Comparison of ENCODE assay signal across 28 cellular contexts in the genomic region with DNA sequence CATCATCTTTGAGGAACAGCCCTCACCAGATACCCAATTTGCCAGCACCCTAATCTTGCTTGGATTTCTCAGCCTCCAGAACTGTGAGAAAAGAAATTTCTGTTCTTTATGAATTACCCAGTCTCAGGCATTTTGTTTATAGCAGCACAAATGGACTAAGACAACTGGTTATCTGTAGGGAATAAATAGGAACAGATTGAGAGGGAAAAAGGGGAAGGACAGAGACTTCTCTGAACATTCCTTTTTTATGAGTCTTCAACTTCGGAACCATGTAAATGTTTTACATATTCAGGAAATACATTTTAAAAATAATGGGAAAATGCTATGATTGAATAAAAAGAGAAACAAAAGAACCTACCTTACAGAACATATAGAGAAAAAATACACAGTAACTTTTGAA. TPM values are rescaled to one million over a fixed set of nuclear protein-coding genes. Genes with fewer than 3 reads are reported as not detected.
DNase-seq lines count a peak whose midpoint lies in the region; TF ChIP-seq lines count a peak whose summit lies in the region.
"Had no signal": no experiment of that assay in that cellular context is flagged by ENCODE, and none has a peak within 500 bp of the region (broad histone marks: within the 10 kb centered on the region; RNA-seq: fewer than 3 reads in every experiment).

No MANE protein-coding gene starts in this region.

- H3K9me3 Mint-ChIP-seq in osteocyte (ENCODE audit: unreplicated experiment), result no peaks in the 10 kb centered on the region
- H3K9me3 Mint-ChIP-seq: activated CD8-positive, alpha-beta T cell treated with anti-CD3 and anti-CD28 coated beads for 36 hours; CD4-positive, CD25-positive, alpha-beta regulatory T cell; GM23338; nephron had no signal

- H3K36me3 ChIP-seq in SJSA1, result peaks cover 4% of the 10 kb centered on the region; the same call in 1 of the 2 replicates
- H3K36me3 ChIP-seq: heart right ventricle, ovary had no signal

- no peak overlapping the region for H3K4me3 ChIP-seq in SJSA1
- H3K4me3 ChIP-seq: GM23338, heart right ventricle, lung, ovary had no signal

- peaks cover 3% of the 10 kb centered on the region for H3K36me3 Mint-ChIP-seq in osteocyte (ENCODE audit: unreplicated experiment)

- H3K4me1 Mint-ChIP-seq in osteocyte (ENCODE audit: unreplicated experiment), result peaks cover 19% of the 10 kb centered on the region

- peak overlapping the region; percentile 31 for H3K27ac Mint-ChIP-seq in osteocyte (ENCODE audit: unreplicated experiment)
- H3K27ac Mint-ChIP-seq: activated CD8-positive, alpha-beta T cell treated with anti-CD3 and anti-CD28 coated beads for 36 hours; activated naive CD8-positive, alpha-beta T cell treated with anti-CD3 and anti-CD28 coated beads for 36 hours; GM23338; nephron had no signal

- H3K27ac ChIP-seq in SJSA1, result 0 out of 2 replicates have a peak overlapping the region, but pooled peaks have one; percentile 5
- H3K27ac ChIP-seq: heart right ventricle, ovary had no signal

- H3K4me1 ChIP-seq in SJSA1 (replicated peaks), result peaks cover 8% of the 10 kb centered on the region

- H3K9me3 ChIP-seq in SJSA1 (replicated peaks), result no peaks in the 10 kb centered on the region
- H3K9me3 ChIP-seq: ovary had no signal

- no peak overlapping the region for H3K4me3 Mint-ChIP-seq in osteocyte (ENCODE audit: unreplicated experiment)
- H3K4me3 Mint-ChIP-seq: activated CD8-positive, alpha-beta T cell treated with anti-CD3 and anti-CD28 coated beads for 36 hours; activated naive CD8-positive, alpha-beta T cell treated with anti-CD3 and anti-CD28 coated beads for 36 hours; CD4-positive, CD25-positive, alpha-beta regulatory T cell; GM23338; nephron had no signal

- no peak for TF ChIP-seq CTCF in osteocyte (IDR thresholded peaks at IDR 0.05)

- DNase-seq in EH (ENCODE audit: low read depth), result peak; percentile 85
- DNase-seq in SJSA1 (ENCODE audit: low read depth in 1 of 2, low spot score in 2 of 2), result no peak
- peak; percentile 51 for DNase-seq in fibroblast of gingiva (ENCODE audit: low read depth)
- no peak for DNase-seq in osteocyte (ENCODE audit: extremely low spot score, unreplicated experiment)
- DNase-seq in NCI-H2081 (lab: John Stamatoyannopoulos, UW), result no peak
- DNase-seq in GM19238 (ENCODE audit: insufficient read length, low spot score), result no peak
- DNase-seq in RKO (ENCODE audit: low spot score), result no peak
- DNase-seq: activated CD4-positive, CD25-positive, alpha-beta regulatory T cell treated with anti-CD3 and anti-CD28 coated beads, Interleukin-2, amount 50 U/mL, for 72 hours; activated CD8-positive, alpha-beta T cell treated with anti-CD3 and anti-CD28 coated beads for 36 hours; activated effector memory CD4-positive, alpha-beta T cell treated with Interleukin-2 at 50 U/mL for 16 hours; activated naive CD8-positive, alpha-beta T cell treated with anti-CD3 and anti-CD28 coated beads for 36 hours; CD4-positive, CD25-positive, alpha-beta regulatory T cell; foreskin melanocyte; heart right ventricle; NCI-H1436 treated with DMSO at 0.1 percent for 48 hours; NCI-H446 treated with DMSO at 0.1 percent for 48 hours; ovary; retina; RPMI8226; stimulated activated CD4-positive, alpha-beta T cell treated with anti-CD3 and anti-CD28 coated beads, Interleukin-2, amount 100 ng/mL, for 24 hours; T-helper 2 cell; trophoblast cell had no signal

- no peaks in the 10 kb centered on the region for H3K27me3 ChIP-seq in SJSA1 (replicated peaks)
- H3K27me3 ChIP-seq: heart right ventricle, ovary had no signal

- no peaks in the 10 kb centered on the region for H3K27me3 Mint-ChIP-seq in osteocyte (ENCODE audit: unreplicated experiment)
- H3K27me3 Mint-ChIP-seq: activated CD8-positive, alpha-beta T cell treated with anti-CD3 and anti-CD28 coated beads for 36 hours; activated naive CD8-positive, alpha-beta T cell treated with anti-CD3 and anti-CD28 coated beads for 36 hours; CD4-positive, CD25-positive, alpha-beta regulatory T cell had no signal

RNA-seq across cellular contexts. Expression of a gene that starts 20.9 kb away (rescaled TPM):
- 78.8 and 117 TPM in 2 replicates for total RNA-seq in SJSA1 (2014; rRNA removed; shearing (Covaris generic))
- total RNA-seq in osteocyte, result 76.3 and 82.5 TPM in 2 replicates

RNA-seq across cellular contexts. Expression of a gene that starts 21.0 kb away (rescaled TPM):
- not detected in 2 replicates for total RNA-seq in SJSA1 (2014; rRNA removed; shearing (Covaris generic))
- not detected in 2 replicates for total RNA-seq in osteocyte
- total RNA-seq: endothelial cell of umbilical vein, mucosa of gallbladder, ovary, SK-MEL-5 had no signal

Comparison
In these comparisons a context has a peak if more than half of its experiments do, and no peak if none do; other contexts are left out.
1. DNase-seq: peak in EH (single experiment) and fibroblast of gingiva (single experiment); none in SJSA1 (0 of 2), osteocyte (single experiment), NCI-H2081 (0 of 2), GM19238 (single experiment) and RKO (single experiment).